Comparison of ENCODE assay signal across 2 cellular contexts in genomic region chr17:78558181-78558850, GRCh38.
TF ChIP-seq lines count a peak whose summit lies in the region.

No MANE protein-coding gene starts in this region.

TF ChIP-seq in A549, 52 proteins besides CTCF, POLR2A, EP300 and RAD21 (continued from another document):
- TF ChIP-seq HMGXB4 (CRISPR knock-in tag; IDR thresholded peaks at IDR 0.05; ENCODE audit: borderline replicate concordance) = no peak
- TF ChIP-seq ZFP36 (IDR thresholded peaks at IDR 0.05; ENCODE audit: borderline replicate concordance, partially characterized antibody) = no peak
- TF ChIP-seq CEBPB (IDR thresholded peaks at IDR 0.05) = no peak
- no peak for TF ChIP-seq FOSB (CRISPR knock-in tag; IDR thresholded peaks at IDR 0.05)
- TF ChIP-seq ESRRA (IDR thresholded peaks at IDR 0.05; ENCODE audit: borderline replicate concordance, low read length) = peak; percentile 43; the same call in 1 of the 2 replicates

TF ChIP-seq in SK-N-SH treated with all-trans-retinoic acid at 6 μM for 48 hours, 23 proteins besides CTCF, POLR2A, EP300 and RAD21 (continued from another document):
- peak; percentile 74 for TF ChIP-seq CSDC2 (CRISPR knock-in tag; IDR thresholded peaks at IDR 0.05)
- no peak for TF ChIP-seq PATZ1 (CRISPR knock-in tag; IDR thresholded peaks at IDR 0.05; ENCODE audit: borderline replicate concordance)
- no peak for TF ChIP-seq ESRRG (CRISPR knock-in tag; IDR thresholded peaks at IDR 0.05)
- TF ChIP-seq TOX (CRISPR knock-in tag; IDR thresholded peaks at IDR 0.05; ENCODE audit: borderline replicate concordance) = no peak
- TF ChIP-seq ZFP30 (CRISPR knock-in tag; IDR thresholded peaks at IDR 0.05) = peak; percentile 59; the same call in 1 of the 2 replicates
